Comparison of ENCODE assay signal across 26 cellular contexts in the genomic region with DNA sequence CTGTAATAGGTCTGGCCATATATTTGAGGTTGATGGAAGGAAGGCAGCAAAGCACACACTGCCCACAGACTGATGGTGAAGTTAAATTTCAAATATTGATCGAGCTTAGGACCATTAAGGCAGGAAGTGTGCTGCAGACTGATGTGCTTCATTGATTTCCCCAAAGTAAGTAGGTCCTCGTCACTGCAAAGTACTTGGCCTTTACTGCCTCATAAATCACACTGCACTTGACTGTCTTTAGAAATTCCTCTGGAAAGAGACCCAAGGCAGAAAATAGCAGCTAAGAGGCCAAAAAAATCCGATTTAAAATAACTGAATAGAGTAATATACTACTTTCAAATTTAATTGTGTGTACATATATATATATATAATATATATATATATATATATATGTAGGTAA.
"Had no signal": no experiment of that assay in that cellular context is flagged by ENCODE, and none has a peak within 500 bp of the region (broad histone marks: within the 10 kb centered on the region; RNA-seq: fewer than 3 reads in every experiment).

No MANE protein-coding gene starts in this region.

- H3K9me3 ChIP-seq: lower lobe of right lung, neutrophil, psoas muscle, right atrium auricular region, right lobe of liver, suprapubic skin, thoracic aorta, tibial artery, upper lobe of right lung had no signal

- DNase-seq: hypothalamus; islet precursor cell; lower lobe of right lung; mammary epithelial cell; naive thymus-derived CD8-positive, alpha-beta T cell; occipital lobe; psoas muscle; right lobe of liver; stimulated activated CD4-positive, alpha-beta T cell treated with anti-CD3 and anti-CD28 coated beads, Interleukin-12 subunit alpha, Interleukin-12 subunit beta, amount 100 ng/mL, for 4 hours; stimulated activated CD4-positive, alpha-beta T cell treated with anti-CD3 and anti-CD28 coated beads, Interleukin-15, amount 100 ng/mL, for 24 hours; stimulated activated CD4-positive, alpha-beta T cell treated with anti-CD3 and anti-CD28 coated beads, Interleukin-2, amount 100 ng/mL, for 24 hours; stimulated activated CD4-positive, alpha-beta T cell treated with anti-CD3 and anti-CD28 coated beads, Interleukin-4, amount 100 ng/mL, for 1 hour; stimulated activated naive CD4-positive, alpha-beta T cell; tibial artery; trophoblast cell; upper lobe of right lung had no signal

- H3K4me3 ChIP-seq: lower lobe of right lung, neural progenitor cell, psoas muscle, right atrium auricular region, right lobe of liver, suprapubic skin, thoracic aorta, tibial artery, upper lobe of right lung had no signal

- H3K9me3 Mint-ChIP-seq: naive thymus-derived CD8-positive, alpha-beta T cell; nephron; stimulated activated effector memory CD8-positive, alpha-beta T cell treated with anti-CD3 and anti-CD28 coated beads, Interleukin-12 subunit alpha, Interleukin-12 subunit beta, amount 100 ng/mL, for 72 hours; stimulated activated naive CD8-positive, alpha-beta T cell treated with anti-CD3 and anti-CD28 coated beads, Interleukin-15, Interleukin-2, amounts not matched to agents 100 ng/mL and 50 ng/mL, for 24 hours had no signal

- H3K27me3 Mint-ChIP-seq: naive thymus-derived CD8-positive, alpha-beta T cell; stimulated activated naive CD8-positive, alpha-beta T cell treated with anti-CD3 and anti-CD28 coated beads, Interleukin-15, Interleukin-2, amounts not matched to agents 100 ng/mL and 50 ng/mL, for 24 hours had no signal

- H3K27ac Mint-ChIP-seq: nephron; neural progenitor cell; stimulated activated effector memory CD8-positive, alpha-beta T cell treated with anti-CD3 and anti-CD28 coated beads, Interleukin-12 subunit alpha, Interleukin-12 subunit beta, amount 100 ng/mL, for 72 hours; stimulated activated naive CD8-positive, alpha-beta T cell treated with anti-CD3 and anti-CD28 coated beads, Interleukin-15, Interleukin-2, amounts not matched to agents 100 ng/mL and 50 ng/mL, for 24 hours had no signal

- H3K27ac ChIP-seq: lower lobe of right lung, neural progenitor cell, neutrophil, parathyroid adenoma, psoas muscle, right atrium auricular region, right lobe of liver, suprapubic skin, thoracic aorta, tibial artery, upper lobe of right lung had no signal

- H3K4me1 ChIP-seq: neural progenitor cell, parathyroid adenoma, right atrium auricular region, right lobe of liver had no signal

- H3K27me3 ChIP-seq: neural progenitor cell, neutrophil, right atrium auricular region, right lobe of liver, suprapubic skin, tibial artery, upper lobe of right lung had no signal

- FAIRE-seq: urothelium cell line had no signal

- H3K4me3 Mint-ChIP-seq: naive thymus-derived CD8-positive, alpha-beta T cell; nephron; neural progenitor cell; stimulated activated effector memory CD8-positive, alpha-beta T cell treated with anti-CD3 and anti-CD28 coated beads, Interleukin-12 subunit alpha, Interleukin-12 subunit beta, amount 100 ng/mL, for 72 hours; stimulated activated naive CD8-positive, alpha-beta T cell treated with anti-CD3 and anti-CD28 coated beads, Interleukin-15, Interleukin-2, amounts not matched to agents 100 ng/mL and 50 ng/mL, for 24 hours had no signal

- H3K36me3 ChIP-seq: neural progenitor cell had no signal
